8 cellular contexts compared by ENCODE assay signal in the genomic region with DNA sequence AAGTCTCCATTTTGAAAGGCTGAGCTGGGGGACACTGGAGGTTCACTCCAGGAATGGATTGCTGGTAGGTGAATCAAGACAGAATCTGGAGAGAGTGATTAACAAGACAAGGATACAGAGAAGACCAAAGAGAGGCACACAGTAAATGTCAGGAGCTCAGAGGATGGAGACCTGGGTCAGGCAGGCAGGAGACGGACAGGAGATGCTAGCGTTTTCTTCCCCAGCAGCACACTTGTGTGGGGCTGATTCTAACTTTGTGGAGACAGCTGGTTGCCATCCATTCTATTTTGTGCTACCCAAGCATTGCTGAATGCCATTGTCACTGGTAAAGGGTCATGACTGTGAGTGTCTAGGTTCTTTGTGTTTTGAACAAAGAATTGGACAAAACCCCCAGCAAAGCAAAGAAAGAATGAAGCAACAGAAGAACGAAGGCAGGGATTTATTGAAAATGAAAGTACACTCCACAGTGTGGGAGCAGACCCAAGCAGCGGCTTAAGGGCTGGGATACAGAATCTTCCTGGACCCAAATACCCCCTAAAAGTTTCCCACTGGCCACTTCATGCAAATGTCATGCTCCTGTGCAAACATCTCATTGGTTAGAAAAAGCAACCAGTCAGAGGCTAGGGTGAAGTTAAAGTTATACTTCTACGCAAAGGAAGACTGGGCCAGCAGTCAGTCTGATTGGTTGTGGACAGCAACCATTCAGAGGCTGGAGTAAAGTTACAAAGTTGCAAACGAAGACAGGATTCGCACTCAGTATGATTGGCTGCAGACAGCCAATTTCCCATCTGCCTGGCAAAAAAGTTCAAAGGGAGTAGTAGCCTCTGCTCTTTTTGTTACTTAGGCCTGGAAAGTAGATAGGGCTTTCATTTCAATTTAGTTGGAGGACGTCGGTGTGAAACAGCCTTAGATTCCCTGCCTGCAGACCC. TPM values are rescaled to one million over a fixed set of nuclear protein-coding genes. Genes with fewer than 3 reads are reported as not detected.
DNase-seq lines count a peak whose midpoint lies in the region; ATAC-seq and TF ChIP-seq lines count a peak whose summit lies in the region.

No MANE protein-coding gene starts in this region.

- DNase-seq in ELF-1 (ENCODE audit: low read depth, low spot score) (peak; percentile 65), cardiac muscle cell (ENCODE audit: low read depth in 1 of 2, low spot score in 1 of 2) (peak in 1 of 2 donors; percentile 54), retina (peak; percentile 44), germinal center (ENCODE audit: low spot score) (no peak), NCI-H2029 (lab: John Stamatoyannopoulos, UW) (no peak)

- H3K4me1 ChIP-seq in cardiac muscle cell (ENCODE audit: low read depth) = peaks cover 48% of the 10 kb centered on the region

- H3K36me3 ChIP-seq in cardiac muscle cell = no peaks in the 10 kb centered on the region

- TF ChIP-seq CTCF in WI38 (IDR thresholded peaks at IDR 0.05; ENCODE audit: low read depth, low read length) = no peak
- no peak for TF ChIP-seq CTCF in cardiac muscle cell (IDR thresholded peaks at IDR 0.05; ENCODE audit: low read depth, low read length)

- H3K27me3 ChIP-seq in cardiac muscle cell = no peaks in the 10 kb centered on the region

- H3K4me3 ChIP-seq in WI38 (ENCODE audit: low read depth, low read length) (peak overlapping the region; percentile 30), cardiac muscle cell (no peak overlapping the region)

- peak overlapping the region; percentile 22 for H3K27ac ChIP-seq in cardiac muscle cell

- no peaks in the 10 kb centered on the region for H3K9me3 ChIP-seq in cardiac muscle cell (ENCODE audit: low read depth)

- ATAC-seq in GM18498 (IDR thresholded peaks at IDR 0.05; ENCODE audit: unreplicated experiment) = no peak
- no peak for ATAC-seq in GM18502 (IDR thresholded peaks at IDR 0.05; ENCODE audit: poor library complexity, unreplicated experiment)

RNA-seq across cellular contexts. Expression of gene PTK7, which starts 17.5 kb away (rescaled TPM):
- total RNA-seq in cardiac muscle cell = 103 and 115 TPM in 2 replicates
- polyA plus RNA-seq in cardiac muscle cell = 75.8 and 88.0 TPM in 2 replicates

RNA-seq across cellular contexts. Expression of gene KLC4, which starts 34.2 kb away (rescaled TPM):
- total RNA-seq in cardiac muscle cell = 44.3 and 57.2 TPM in 2 replicates
- 38.4 and 60.5 TPM in 2 replicates for polyA plus RNA-seq in cardiac muscle cell

RNA-seq across cellular contexts. Expression of gene MRPL2, which starts 34.4 kb away (rescaled TPM):
- 49.1 and 76.8 TPM in 2 replicates for total RNA-seq in cardiac muscle cell
- polyA plus RNA-seq in cardiac muscle cell = 148 and 188 TPM in 2 replicates

RNA-seq across cellular contexts. Expression of gene CUL7, which starts 40.0 kb away (rescaled TPM):
- total RNA-seq in cardiac muscle cell = 43.5 and 65.8 TPM in 2 replicates
- 33.1 and 44.9 TPM in 2 replicates for polyA plus RNA-seq in cardiac muscle cell

Comparison
In these comparisons a context has a peak if more than half of its experiments do, and no peak if none do; other contexts are left out.
1. DNase-seq: peak in ELF-1 (single experiment) and retina (single experiment); none in germinal center (single experiment) and NCI-H2029 (single experiment).